ENCODE assay signal across 1 cellular context in genomic region chr20:5168582-5169396, GRCh38.
TF ChIP-seq lines count a peak whose summit lies in the region.

No MANE protein-coding gene starts in this region.

TF ChIP-seq in HEK293, 187 proteins besides CTCF, POLR2A, EP300 and RAD21 (continued from another document):
- no peak for TF ChIP-seq ZNF513 (tag by site-specific recombination; IDR thresholded peaks at IDR 0.05)
- TF ChIP-seq ZBTB48 (tag by site-specific recombination; IDR thresholded peaks at IDR 0.05): no peak
- TF ChIP-seq GLIS2 (tag by site-specific recombination; IDR thresholded peaks at IDR 0.05): no peak
- TF ChIP-seq ZNF792 (tag by site-specific recombination; IDR thresholded peaks at IDR 0.05): no peak
- TF ChIP-seq ZNF24 (tag by site-specific recombination; IDR thresholded peaks at IDR 0.05): no peak
- 0 out of 2 replicates have a peak, but pooled peaks have one; percentile 45 for TF ChIP-seq SP7 (tag by site-specific recombination; IDR thresholded peaks at IDR 0.05)
- TF ChIP-seq ZFP69B (tag by site-specific recombination; IDR thresholded peaks at IDR 0.05): no peak
- TF ChIP-seq HOXA7 (CRISPR knock-in tag; IDR thresholded peaks at IDR 0.05; ENCODE audit: borderline replicate concordance): no peak
- TF ChIP-seq ZNF660 (tag by site-specific recombination; IDR thresholded peaks at IDR 0.05): no peak
- no peak for TF ChIP-seq ZNF133 (tag by site-specific recombination; IDR thresholded peaks at IDR 0.05)
- TF ChIP-seq ZNF18 (tag by site-specific recombination; IDR thresholded peaks at IDR 0.05): no peak
- no peak for TF ChIP-seq ZFP41 (tag by site-specific recombination; IDR thresholded peaks at IDR 0.05; ENCODE audit: borderline replicate concordance)
- TF ChIP-seq ZNF843 (tag by site-specific recombination; IDR thresholded peaks at IDR 0.05): no peak
- no peak for TF ChIP-seq ZNF146 (tag by site-specific recombination; IDR thresholded peaks at IDR 0.05)
- no peak for TF ChIP-seq EGR2 (tag by site-specific recombination; IDR thresholded peaks at IDR 0.05; ENCODE audit: low read depth)
- peak; percentile 66; the same call in 1 of the 2 replicates for TF ChIP-seq ZNF394 (tag by site-specific recombination; IDR thresholded peaks at IDR 0.05; ENCODE audit: borderline replicate concordance)
- no peak for TF ChIP-seq ZNF473 (tag by site-specific recombination; IDR thresholded peaks at IDR 0.05)
- TF ChIP-seq KLF10 (tag by site-specific recombination; IDR thresholded peaks at IDR 0.05): no peak
- peak; percentile 41 for TF ChIP-seq SP2 (tag by site-specific recombination; IDR thresholded peaks at IDR 0.05)
- no peak for TF ChIP-seq ZNF140 (tag by site-specific recombination; IDR thresholded peaks at IDR 0.05)
- no peak for TF ChIP-seq ZNF148 (tag by site-specific recombination; IDR thresholded peaks at IDR 0.05; ENCODE audit: borderline replicate concordance)
- peak; percentile 92 for TF ChIP-seq GLIS1 (tag by site-specific recombination; IDR thresholded peaks at IDR 0.05)
- TF ChIP-seq ZNF645 (tag by site-specific recombination; IDR thresholded peaks at IDR 0.05): no peak
- no peak for TF ChIP-seq ZNF112 (tag by site-specific recombination; IDR thresholded peaks at IDR 0.05)
- TF ChIP-seq ZNF169 (tag by site-specific recombination; IDR thresholded peaks at IDR 0.05): no peak
- TF ChIP-seq ZNF174 (tag by site-specific recombination; IDR thresholded peaks at IDR 0.05): no peak
- no peak for TF ChIP-seq ZNF704 (tag by site-specific recombination; IDR thresholded peaks at IDR 0.05)
- peak; percentile 66 for TF ChIP-seq ZNF692 (tag by site-specific recombination; IDR thresholded peaks at IDR 0.05)
- no peak for TF ChIP-seq ZNF560 (tag by site-specific recombination; IDR thresholded peaks at IDR 0.05; ENCODE audit: borderline replicate concordance)
- no peak for TF ChIP-seq ZNF324 (tag by site-specific recombination; IDR thresholded peaks at IDR 0.05)
- TF ChIP-seq ZNF555 (tag by site-specific recombination; conservative IDR thresholded peaks at IDR 0.05): no peak
- TF ChIP-seq PATZ1 (tag by site-specific recombination; IDR thresholded peaks at IDR 0.05): 0 out of 2 replicates have a peak, but pooled peaks have one; percentile 12
- TF ChIP-seq ZNF335 (tag by site-specific recombination; conservative IDR thresholded peaks at IDR 0.05): no peak
- TF ChIP-seq ZNF350 (tag by site-specific recombination; IDR thresholded peaks at IDR 0.05): no peak
- no peak for TF ChIP-seq ZNF214 (tag by site-specific recombination; IDR thresholded peaks at IDR 0.05; ENCODE audit: borderline replicate concordance)
- no peak for TF ChIP-seq YY2 (tag by site-specific recombination; IDR thresholded peaks at IDR 0.05)
- no peak for TF ChIP-seq ZNF677 (tag by site-specific recombination; IDR thresholded peaks at IDR 0.05)
- TF ChIP-seq ZNF449 (tag by site-specific recombination; IDR thresholded peaks at IDR 0.05): no peak
- no peak for TF ChIP-seq IKZF3 (tag by site-specific recombination; IDR thresholded peaks at IDR 0.05)
- no peak for TF ChIP-seq ZFP37 (tag by site-specific recombination; IDR thresholded peaks at IDR 0.05)
